8 cellular contexts compared by ENCODE assay signal in the genomic region with DNA sequence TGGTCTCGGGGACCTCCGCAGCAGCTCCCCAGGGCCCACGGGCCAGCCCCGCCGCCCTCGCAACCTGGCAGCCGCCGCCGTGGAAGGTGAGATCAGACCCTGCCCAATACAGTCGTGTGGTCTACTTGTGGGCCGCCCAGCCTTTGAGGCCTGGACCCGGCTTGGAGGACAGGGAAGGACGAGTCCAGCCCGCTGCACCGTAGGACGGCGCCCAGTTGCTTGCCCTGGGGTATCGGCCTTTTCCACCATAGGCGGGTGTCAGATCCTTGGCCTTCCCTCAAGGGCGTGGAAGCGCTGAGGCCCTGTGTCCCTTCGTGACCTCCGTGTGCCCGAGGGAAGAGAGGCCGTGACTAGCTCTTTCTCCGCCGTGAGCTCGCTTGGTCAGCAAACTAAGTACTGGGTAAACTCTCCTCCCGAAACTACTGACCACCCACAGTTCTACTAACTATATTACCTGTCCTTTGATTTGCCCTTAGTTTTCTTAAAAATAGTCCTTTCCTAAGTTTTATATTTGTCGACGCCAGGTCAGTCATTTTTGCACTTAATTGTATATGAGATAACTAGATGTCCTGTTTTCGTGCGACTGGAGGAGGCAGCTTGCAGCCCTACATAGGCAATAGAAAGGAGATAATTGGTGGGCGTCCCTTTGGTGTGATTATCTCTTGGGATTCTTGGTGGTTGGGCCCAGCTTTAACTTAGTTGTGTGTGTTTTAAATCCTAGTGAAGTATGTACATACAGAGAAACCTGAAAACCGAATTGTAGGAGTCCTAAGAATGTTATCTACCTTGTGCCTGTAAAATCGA. TPM values are rescaled to one million over a fixed set of nuclear protein-coding genes. Genes with fewer than 3 reads are reported as not detected.
DNase-seq lines count a peak whose midpoint lies in the region; ATAC-seq, FAIRE-seq and TF ChIP-seq lines count a peak whose summit lies in the region.

No MANE protein-coding gene starts in this region.

- intact Hi-C loops in CD4-positive, alpha-beta memory T cell (cut with micrococcal nuclease), result loop anchor here (5.0 kb wide), 2 partner anchors 77 to 1673 kb away; a partner anchor contains a TSS

- H3K36me3 ChIP-seq in CD4-positive, alpha-beta memory T cell (ENCODE audit: insufficient read depth, low read length), result peaks cover 14% of the 10 kb centered on the region
- H3K36me3 ChIP-seq in bronchial epithelial cell (ENCODE audit: control insufficient read depth, insufficient read depth, low read length), result peaks cover 8% of the 10 kb centered on the region

- H3K27me3 ChIP-seq in CD4-positive, alpha-beta memory T cell (ENCODE audit: insufficient read depth, low read length), result no peaks in the 10 kb centered on the region
- H3K27me3 ChIP-seq in bronchial epithelial cell (ENCODE audit: control insufficient read depth, insufficient read depth, low read length), result no peaks in the 10 kb centered on the region

- FAIRE-seq in bronchial epithelial cell (lab: Jason Lieb, UNC), result no peak

- H3K4me3 Mint-ChIP-seq in CD4-positive, alpha-beta memory T cell, result peak overlapping the region; percentile 90 to 98 (median 96)

- ATAC-seq in GM21737 (IDR thresholded peaks at IDR 0.05; ENCODE audit: unreplicated experiment), result peak; percentile 12
- ATAC-seq in HG03280 (IDR thresholded peaks at IDR 0.05; ENCODE audit: unreplicated experiment), result no peak

- H3K4me1 ChIP-seq in CD4-positive, alpha-beta memory T cell (ENCODE audit: insufficient read depth, low read length), result peaks cover 34% of the 10 kb centered on the region

- H3K9me3 ChIP-seq in CD4-positive, alpha-beta memory T cell (ENCODE audit: control insufficient read depth in 1 of 2, low read length in 2 of 2), result no peaks in the 10 kb centered on the region

- peaks cover 11 to 47% of the 10 kb centered on the region in 2 donors for H3K36me3 Mint-ChIP-seq in CD4-positive, alpha-beta memory T cell

- peak overlapping the region; percentile 94 for H3K27ac ChIP-seq in CD4-positive, alpha-beta memory T cell (ENCODE audit: low read depth, low read length)

- CTCF ChIA-PET in CD4-positive, alpha-beta memory T cell (lab: Charles Lee; ENCODE audit: partially characterized antibody), result interaction anchor here (1.0 to 8.2 kb wide), 6 partner anchors 28 to 103 kb away, joined by 3 to 51 read pairs (median 6); a partner anchor contains a TSS

- H3K9me3 Mint-ChIP-seq in CD4-positive, alpha-beta memory T cell, result peaks cover 0 to 2% (median 0%) of the 10 kb centered on the region in 8 donors

- peak in 4 of 5 donors; percentile 10 to 47 (median 14) for DNase-seq in CD4-positive, alpha-beta memory T cell
- peak; percentile 57 for DNase-seq in OCI-M1 (lab: John Stamatoyannopoulos, UW)
- DNase-seq in bronchial epithelial cell (ENCODE audit: low read depth), result peak; percentile 13
- peak; percentile 53 for DNase-seq in left kidney (ENCODE audit: low read depth, low spot score)
- peak; percentile 10 for DNase-seq in stimulated activated CD8-positive, alpha-beta memory T cell treated with anti-CD3 and anti-CD28 coated beads, Interleukin-4, amount 100 ng/mL, for 24 hours (ENCODE audit: low read depth)
- no peak for DNase-seq in DMS114 treated with DMSO at 0.1 percent for 48 hours (lab: John Stamatoyannopoulos, UW; ENCODE audit: unreplicated experiment)

- H3K27me3 Mint-ChIP-seq in CD4-positive, alpha-beta memory T cell, result no peaks in the 10 kb centered on the region

- POLR2A ChIA-PET in CD4-positive, alpha-beta memory T cell (lab: Charles Lee; ENCODE audit: partially characterized antibody), result interaction anchor here (0.7 to 5.4 kb wide), 25 partner anchors 8 to 1674 kb away, joined by 3 to 74 read pairs (median 5); a partner anchor contains a TSS

- no peak for TF ChIP-seq CTCF in bronchial epithelial cell (IDR thresholded peaks at IDR 0.05; ENCODE audit: insufficient read depth, low read length, severe bottlenecking)

- H3K27ac Mint-ChIP-seq in CD4-positive, alpha-beta memory T cell, result peak overlapping the region; percentile 91 to 99 (median 98)

- H3K4me3 ChIP-seq in CD4-positive, alpha-beta memory T cell (ENCODE audit: low read length in 2 of 2), result peak overlapping the region; percentile 40 to 71
- peak overlapping the region; percentile 88 for H3K4me3 ChIP-seq in bronchial epithelial cell (ENCODE audit: low read depth, low read length)

- peaks cover 19 to 48% (median 31%) of the 10 kb centered on the region in 4 donors for H3K4me1 Mint-ChIP-seq in CD4-positive, alpha-beta memory T cell

RNA-seq across cellular contexts. Expression of a gene that starts 0.8 kb away (rescaled TPM):
- 100 to 1,000 TPM; 213 to 227 TPM for total RNA-seq in CD4-positive, alpha-beta memory T cell
- 100 to 1,000 TPM; 297 to 304 TPM for polyA plus RNA-seq in CD4-positive, alpha-beta memory T cell
- 503 and 786 TPM in 2 replicates for total RNA-seq in bronchial epithelial cell

RNA-seq across cellular contexts. Expression of a gene that starts 50.3 kb away (rescaled TPM):
- 1 to 10 TPM; 7.7 to 8.2 TPM for total RNA-seq in CD4-positive, alpha-beta memory T cell
- 1 to 10 TPM; 6.5 to 7.4 TPM for polyA plus RNA-seq in CD4-positive, alpha-beta memory T cell
- 4.2 and 10.0 TPM in 2 replicates for total RNA-seq in bronchial epithelial cell

RNA-seq across cellular contexts. Expression of a gene that starts 50.8 kb away (rescaled TPM):
- total RNA-seq in CD4-positive, alpha-beta memory T cell, result 10 to 100 TPM; 30.8 to 32.2 TPM
- 1 to 10 TPM; 5.3 to 9.3 TPM for polyA plus RNA-seq in CD4-positive, alpha-beta memory T cell
- 9.1 and 12.4 TPM in 2 replicates for total RNA-seq in bronchial epithelial cell
